In the genomic region with DNA sequence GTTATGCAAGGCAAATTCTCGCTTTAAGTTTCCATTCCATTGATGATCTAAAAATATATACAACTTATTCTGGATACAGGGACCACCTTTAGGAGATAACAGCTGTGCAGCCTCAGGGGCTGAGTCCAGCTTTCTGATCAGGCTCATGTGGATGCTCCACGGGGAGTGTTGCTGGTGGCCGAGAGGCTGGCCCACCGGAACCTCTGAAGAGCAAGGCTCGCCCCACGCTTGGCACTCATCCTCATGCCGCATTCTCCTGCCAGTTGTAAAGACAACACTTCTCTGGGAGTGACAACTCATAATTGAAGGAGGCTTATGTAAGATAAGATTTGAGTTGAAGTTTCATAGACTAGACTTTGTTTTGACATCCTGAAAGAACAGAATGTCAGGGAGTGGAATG, we compare ENCODE assay signal across 27 cellular contexts.
DNase-seq lines count a peak whose midpoint lies in the region; ATAC-seq and TF ChIP-seq lines count a peak whose summit lies in the region.
"Had no signal": no experiment of that assay in that cellular context is flagged by ENCODE, and none has a peak within 500 bp of the region (broad histone marks: within the 10 kb centered on the region; RNA-seq: fewer than 3 reads in every experiment).

No MANE protein-coding gene starts in this region.

- intact Hi-C loops in esophagus squamous epithelium (cut with DNase I): no loop called here

- TF ChIP-seq POLR2A in esophagus squamous epithelium (IDR thresholded peaks at IDR 0.05): no peak

- no peaks in the 10 kb centered on the region for H3K36me3 Mint-ChIP-seq in activated CD8-positive, alpha-beta memory T cell treated with anti-CD3 and anti-CD28 coated beads, Interleukin-2, amount 10 ng/mL, durations not matched to agents 7 days and 5 days

- H3K4me1 Mint-ChIP-seq in activated CD8-positive, alpha-beta memory T cell treated with anti-CD3 and anti-CD28 coated beads, Interleukin-2, amount 10 ng/mL, durations not matched to agents 7 days and 5 days: no peaks in the 10 kb centered on the region
- H3K4me1 Mint-ChIP-seq: B cell; CD8-positive, alpha-beta memory T cell; IgD-negative memory B cell had no signal

- H3K27ac ChIP-seq in esophagus squamous epithelium: peak overlapping the region; percentile 47 to 73 (median 56)
- H3K27ac ChIP-seq: 22Rv1, C4-2B, KMS-11, PC-9 had no signal

- whole genome bisulfite sequencing in esophagus squamous epithelium, 2 donors: 27 to 49% methylated on average over 6 to 7 of the region's 7 CpGs

- H3K27me3 ChIP-seq in esophagus squamous epithelium: no peaks in the 10 kb centered on the region

- no peak overlapping the region for H3K27ac Mint-ChIP-seq in activated CD8-positive, alpha-beta memory T cell treated with anti-CD3 and anti-CD28 coated beads, Interleukin-2, amount 10 ng/mL, durations not matched to agents 7 days and 5 days
- H3K27ac Mint-ChIP-seq: B cell; CD8-positive, alpha-beta memory T cell; HFFc6; IgD-negative memory B cell had no signal

- TF ChIP-seq CTCF in esophagus squamous epithelium (IDR thresholded peaks at IDR 0.05): no peak

- peak; percentile 9 for DNase-seq in activated CD8-positive, alpha-beta memory T cell treated with anti-CD3 and anti-CD28 coated beads, Interleukin-2, amount 10 ng/mL, durations not matched to agents 7 days and 5 days
- DNase-seq in activated CD8-positive, alpha-beta memory T cell treated with anti-CD3 and anti-CD28 coated beads for 24 hours: no peak
- DNase-seq in esophagus squamous epithelium (lab: John Stamatoyannopoulos, UW) (no peak), putamen (ENCODE audit: low spot score) (peak; percentile 18), NCI-H2196 (lab: John Stamatoyannopoulos, UW; ENCODE audit: unreplicated experiment) (no peak)
- DNase-seq in activated CD4-positive, alpha-beta T cell treated with anti-CD3 and anti-CD28 coated beads for 1 hour: no peak
- DNase-seq: CD8-positive, alpha-beta memory T cell; DMS 273 treated with DMSO at 0.1 percent for 48 hours; DMS79; EL; GDM1; GOT3; HFFc6; MM.1S; NCI-H2029; NCI-H446 treated with DMSO at 0.1 percent for 48 hours; NCI-H82; PC-9; SHP77 treated with DMSO at 0.1 percent for 48 hours had no signal

- H3K9me3 Mint-ChIP-seq in activated CD8-positive, alpha-beta memory T cell treated with anti-CD3 and anti-CD28 coated beads, Interleukin-2, amount 10 ng/mL, durations not matched to agents 7 days and 5 days (ENCODE audit: low read depth): no peaks in the 10 kb centered on the region

- H3K4me1 ChIP-seq in esophagus squamous epithelium: peaks cover 9 to 69% (median 10%) of the 10 kb centered on the region in 3 donors
- H3K4me1 ChIP-seq: HAP-1 had no signal

- H3K4me3 Mint-ChIP-seq in activated CD8-positive, alpha-beta memory T cell treated with anti-CD3 and anti-CD28 coated beads, Interleukin-2, amount 10 ng/mL, durations not matched to agents 7 days and 5 days: no peak overlapping the region
- H3K4me3 Mint-ChIP-seq: B cell; CD8-positive, alpha-beta memory T cell; HFFc6; IgD-negative memory B cell had no signal

- H3K4me3 ChIP-seq in esophagus squamous epithelium: no peak overlapping the region
- H3K4me3 ChIP-seq: GM12878, HAP-1, PC-9 had no signal

- peaks cover 7% of the 10 kb centered on the region for H3K27me3 Mint-ChIP-seq in activated CD8-positive, alpha-beta memory T cell treated with anti-CD3 and anti-CD28 coated beads, Interleukin-2, amount 10 ng/mL, durations not matched to agents 7 days and 5 days

- CTCF ChIA-PET in activated CD8-positive, alpha-beta memory T cell treated with anti-CD3 and anti-CD28 coated beads, Interleukin-2, amount 10 ng/mL, durations not matched to agents 7 days and 5 days (lab: Charles Lee): no interaction called here

- no peaks in the 10 kb centered on the region for H3K36me3 ChIP-seq in esophagus squamous epithelium
- H3K36me3 ChIP-seq: HAP-1 had no signal

- no peak for ATAC-seq in activated CD8-positive, alpha-beta memory T cell treated with anti-CD3 and anti-CD28 coated beads, Interleukin-2, amount 10 ng/mL, durations not matched to agents 7 days and 5 days
- ATAC-seq in HG03025 (IDR thresholded peaks at IDR 0.05; ENCODE audit: low FRiP score, unreplicated experiment): no peak
- ATAC-seq: GM12878 had no signal

- no peaks in the 10 kb centered on the region for H3K9me3 ChIP-seq in esophagus squamous epithelium
- H3K9me3 ChIP-seq: HAP-1 had no signal

Comparison
In these comparisons a context has a peak if more than half of its experiments do, and no peak if none do; other contexts are left out.
1. DNase-seq: peak in activated CD8-positive, alpha-beta memory T cell treated with anti-CD3 and anti-CD28 coated beads, Interleukin-2, amount 10 ng/mL, durations not matched to agents 7 days and 5 days (single experiment) and putamen (single experiment); none in activated CD8-positive, alpha-beta memory T cell treated with anti-CD3 and anti-CD28 coated beads for 24 hours (single experiment), esophagus squamous epithelium (single experiment), activated CD4-positive, alpha-beta T cell treated with anti-CD3 and anti-CD28 coated beads for 1 hour (single experiment) and NCI-H2196 (single experiment).